ENCODE assay signal across 17 cellular contexts in the genomic region with DNA sequence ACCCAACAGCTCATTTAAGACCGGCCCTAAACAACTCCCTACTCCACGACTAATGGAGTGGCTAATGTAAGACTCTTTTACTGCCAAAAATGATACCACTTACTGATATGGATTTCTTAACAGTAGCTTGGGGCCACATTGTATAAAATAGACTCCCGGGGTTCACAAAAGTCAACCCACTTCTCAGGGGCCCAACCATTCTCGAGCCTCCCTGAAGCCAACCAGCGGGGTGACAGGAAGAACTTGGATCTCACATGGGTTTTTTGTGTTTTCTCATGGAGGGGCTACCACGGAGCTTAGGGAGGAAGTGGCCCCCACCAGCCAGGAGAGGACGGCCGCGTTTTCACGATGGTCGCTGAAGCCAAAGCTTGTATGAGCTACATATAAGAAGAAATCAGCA. TPM values are rescaled to one million over a fixed set of nuclear protein-coding genes. Genes with fewer than 3 reads are reported as not detected.
DNase-seq lines count a peak whose midpoint lies in the region; ATAC-seq and TF ChIP-seq lines count a peak whose summit lies in the region.
"Had no signal": no experiment of that assay in that cellular context is flagged by ENCODE, and none has a peak within 500 bp of the region (broad histone marks: within the 10 kb centered on the region; RNA-seq: fewer than 3 reads in every experiment).

No MANE protein-coding gene starts in this region.

- no peaks in the 10 kb centered on the region for H3K27me3 ChIP-seq in heart left ventricle
- H3K27me3 ChIP-seq in osteoblast (ENCODE audit: insufficient read depth, low read length), result peaks cover 9% of the 10 kb centered on the region
- H3K27me3 ChIP-seq in subcutaneous abdominal adipose tissue (ENCODE audit: control insufficient read depth in 5 of 5, insufficient read depth in 4 of 5, low read length in 5 of 5), result peaks cover 4 to 23% (median 20%) of the 10 kb centered on the region in 5 donors
- no peaks in the 10 kb centered on the region for H3K27me3 ChIP-seq in SJCRH30

- H4K20me1 ChIP-seq in osteoblast (ENCODE audit: insufficient read depth, low read length), result no peaks in the 10 kb centered on the region

- H3K36me3 ChIP-seq in heart left ventricle (no peaks in the 10 kb centered on the region), osteoblast (ENCODE audit: insufficient read depth, low read length) (no peaks in the 10 kb centered on the region), subcutaneous abdominal adipose tissue (ENCODE audit: control insufficient read depth in 5 of 5, insufficient read depth in 5 of 5, low read length in 5 of 5) (peaks cover 0 to 4% (median 0%) of the 10 kb centered on the region in 5 donors), SJCRH30 (no peaks in the 10 kb centered on the region)
- H3K36me3 ChIP-seq: BLaER1 had no signal

- H3K4me3 ChIP-seq in heart left ventricle (no peak overlapping the region), osteoblast (ENCODE audit: insufficient read depth, low read length) (no peak overlapping the region), subcutaneous abdominal adipose tissue (ENCODE audit: low read depth in 1 of 5, low read length in 5 of 5) (no peak overlapping the region), SJCRH30 (no peak overlapping the region)
- H3K4me3 ChIP-seq: BLaER1, GM23338 had no signal

- 66 to 80% (median 74%) methylated on average over 11 of the region's 11 CpGs for WGBS in heart left ventricle, 4 donors

- intact Hi-C loops in heart left ventricle (cut with DNase I) (no loop called here), cardiac septum (cut with DNase I) (no loop called here)

- H3K27ac ChIP-seq in heart left ventricle (peak overlapping the region in 8 of 12 donors; percentile 30 to 92 (median 79)), osteoblast (ENCODE audit: low read depth, low read length) (no peak overlapping the region), subcutaneous abdominal adipose tissue (ENCODE audit: low read depth, low read length) (peak overlapping the region; percentile 7), SJCRH30 (no peak overlapping the region)
- H3K27ac ChIP-seq: BLaER1 had no signal

- no peaks in the 10 kb centered on the region for H3K79me2 ChIP-seq in osteoblast (ENCODE audit: insufficient read depth, low read length)

- ATAC-seq in heart left ventricle, result no peak
- ATAC-seq: GM23338 had no signal

- TF ChIP-seq CTCF in heart left ventricle (IDR thresholded peaks at IDR 0.05) (no peak), osteoblast (IDR thresholded peaks at IDR 0.05; ENCODE audit: extremely low read depth, low read depth, low read length) (no peak)

- H3K9ac ChIP-seq in subcutaneous abdominal adipose tissue (ENCODE audit: low read length in 5 of 5), result no peak overlapping the region
- H3K9ac ChIP-seq: BLaER1 had no signal

- TF ChIP-seq POLR2A in heart left ventricle (IDR thresholded peaks at IDR 0.05), result no peak

- no peaks in the 10 kb centered on the region for H3K9me3 ChIP-seq in heart left ventricle
- H3K9me3 ChIP-seq in osteoblast (ENCODE audit: low read depth, low read length), result no peaks in the 10 kb centered on the region
- H3K9me3 ChIP-seq in subcutaneous abdominal adipose tissue (ENCODE audit: control insufficient read depth in 5 of 5, low read length in 5 of 5), result peaks cover 0 to 4% (median 0%) of the 10 kb centered on the region in 5 donors
- no peaks in the 10 kb centered on the region for H3K9me3 ChIP-seq in SJCRH30 (replicated peaks)
- H3K9me3 ChIP-seq: BLaER1 had no signal

- H3K4me1 ChIP-seq in heart left ventricle (peaks cover 3 to 20% (median 10%) of the 10 kb centered on the region in 12 donors), osteoblast (ENCODE audit: insufficient read depth, low read length) (no peaks in the 10 kb centered on the region), subcutaneous abdominal adipose tissue (ENCODE audit: control insufficient read depth in 5 of 5, insufficient read depth in 5 of 5, low read length in 5 of 5) (peaks cover 0 to 32% (median 2%) of the 10 kb centered on the region in 5 donors), SJCRH30 (no peaks in the 10 kb centered on the region)

- DNase-seq in heart left ventricle, result peak in 1 of 5 donors; percentile 10
- no peak for DNase-seq in cardiac septum (ENCODE audit: low spot score)
- DNase-seq in DMS79 treated with DMSO at 0.1 percent for 48 hours (lab: John Stamatoyannopoulos, UW), result peak; percentile 82
- peak; percentile 91 for DNase-seq in osteoblast (ENCODE audit: insufficient read length, low spot score, missing footprints)
- no peak for DNase-seq in occipital lobe (lab: John Stamatoyannopoulos, UW)
- no peak for DNase-seq in SJCRH30
- DNase-seq in COLO668 (lab: John Stamatoyannopoulos, UW; ENCODE audit: unreplicated experiment), result no peak
- DNase-seq: 8988T; Calu3; CD4-positive, alpha-beta memory T cell; GDM1; HCEC 1CT; IMR-90 had no signal

- H2AFZ ChIP-seq in osteoblast (ENCODE audit: low read length), result no peak overlapping the region
- H2AFZ ChIP-seq: GM23338 had no signal

- no peak overlapping the region for H3K4me2 ChIP-seq in osteoblast (ENCODE audit: insufficient read depth, low read length)
- H3K4me2 ChIP-seq: BLaER1, GM23338 had no signal

RNA-seq across cellular contexts. Expression of a gene that starts 8.1 kb away (rescaled TPM):
- 10 to 100 TPM; 26.0 to 61.0 (median 43.6) TPM for total RNA-seq in heart left ventricle
- 10 to 100 TPM; 37.7 to 40.0 TPM for polyA plus RNA-seq in heart left ventricle
- total RNA-seq in cardiac septum, result 38.9 TPM
- 6.5 TPM in 2 replicates for total RNA-seq in osteoblast
- total RNA-seq in occipital lobe, result 146 TPM
- total RNA-seq in SJCRH30 (2014; rRNA removed; shearing (Covaris generic)), result 4.4 and 4.6 TPM in 2 replicates
- polyA plus RNA-seq: CD14-positive monocyte, IMR-90 had no signal

Comparison
In these comparisons a context has a peak if more than half of its experiments do, and no peak if none do; other contexts are left out.
1. DNase-seq: peak in DMS79 treated with DMSO at 0.1 percent for 48 hours (single experiment) and osteoblast (single experiment); none in cardiac septum (single experiment), occipital lobe (single experiment), SJCRH30 (0 of 2) and COLO668 (single experiment).
2. H3K27ac ChIP-seq: peak in heart left ventricle (8 of 12) and subcutaneous abdominal adipose tissue (single experiment); none in osteoblast (single experiment) and SJCRH30 (single experiment).